In genomic region chr3:161422171-161422693, GRCh38 we compare ENCODE assay signal across 1 cellular context.
TF ChIP-seq lines count a peak whose summit lies in the region.

No MANE protein-coding gene starts in this region.

TF ChIP-seq in H1, 55 proteins besides CTCF, POLR2A, EP300 and RAD21 (continued from another document):
- TF ChIP-seq NANOG (IDR thresholded peaks at IDR 0.05; ENCODE audit: insufficient read depth, low read depth, low read length, poor library complexity, severe bottlenecking) (no peak), CHD1 (IDR thresholded peaks at IDR 0.05; ENCODE audit: low read depth, low read length) (no peak), BACH1 (IDR thresholded peaks at IDR 0.05; ENCODE audit: low read length) (no peak), TEAD4 (IDR thresholded peaks at IDR 0.05; ENCODE audit: low read depth, low read length) (no peak), SP2 (IDR thresholded peaks at IDR 0.05; ENCODE audit: low read length) (no peak), TAF7 (optimal IDR thresholded peaks at IDR 0.05; ENCODE audit: borderline replicate concordance, low read depth, low read length) (no peak), CBX8 (IDR thresholded peaks at IDR 0.05; ENCODE audit: borderline replicate concordance, low read depth, low read length) (no peak), EZH2 (IDR thresholded peaks at IDR 0.05; ENCODE audit: low read depth, low read length, severe bottlenecking) (no peak), KDM4A (IDR thresholded peaks at IDR 0.05; ENCODE audit: low read depth, low read length, severe bottlenecking) (no peak)
- TF ChIP-seq, protein P1, sequence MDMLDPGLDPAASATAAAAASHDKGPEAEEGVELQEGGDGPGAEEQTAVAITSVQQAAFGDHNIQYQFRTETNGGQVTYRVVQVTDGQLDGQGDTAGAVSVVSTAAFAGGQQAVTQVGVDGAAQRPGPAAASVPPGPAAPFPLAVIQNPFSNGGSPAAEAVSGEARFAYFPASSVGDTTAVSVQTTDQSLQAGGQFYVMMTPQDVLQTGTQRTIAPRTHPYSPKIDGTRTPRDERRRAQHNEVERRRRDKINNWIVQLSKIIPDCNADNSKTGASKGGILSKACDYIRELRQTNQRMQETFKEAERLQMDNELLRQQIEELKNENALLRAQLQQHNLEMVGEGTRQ (IDR thresholded peaks at IDR 0.05; ENCODE audit: low read length), result no peak
- TF ChIP-seq, protein P2, sequence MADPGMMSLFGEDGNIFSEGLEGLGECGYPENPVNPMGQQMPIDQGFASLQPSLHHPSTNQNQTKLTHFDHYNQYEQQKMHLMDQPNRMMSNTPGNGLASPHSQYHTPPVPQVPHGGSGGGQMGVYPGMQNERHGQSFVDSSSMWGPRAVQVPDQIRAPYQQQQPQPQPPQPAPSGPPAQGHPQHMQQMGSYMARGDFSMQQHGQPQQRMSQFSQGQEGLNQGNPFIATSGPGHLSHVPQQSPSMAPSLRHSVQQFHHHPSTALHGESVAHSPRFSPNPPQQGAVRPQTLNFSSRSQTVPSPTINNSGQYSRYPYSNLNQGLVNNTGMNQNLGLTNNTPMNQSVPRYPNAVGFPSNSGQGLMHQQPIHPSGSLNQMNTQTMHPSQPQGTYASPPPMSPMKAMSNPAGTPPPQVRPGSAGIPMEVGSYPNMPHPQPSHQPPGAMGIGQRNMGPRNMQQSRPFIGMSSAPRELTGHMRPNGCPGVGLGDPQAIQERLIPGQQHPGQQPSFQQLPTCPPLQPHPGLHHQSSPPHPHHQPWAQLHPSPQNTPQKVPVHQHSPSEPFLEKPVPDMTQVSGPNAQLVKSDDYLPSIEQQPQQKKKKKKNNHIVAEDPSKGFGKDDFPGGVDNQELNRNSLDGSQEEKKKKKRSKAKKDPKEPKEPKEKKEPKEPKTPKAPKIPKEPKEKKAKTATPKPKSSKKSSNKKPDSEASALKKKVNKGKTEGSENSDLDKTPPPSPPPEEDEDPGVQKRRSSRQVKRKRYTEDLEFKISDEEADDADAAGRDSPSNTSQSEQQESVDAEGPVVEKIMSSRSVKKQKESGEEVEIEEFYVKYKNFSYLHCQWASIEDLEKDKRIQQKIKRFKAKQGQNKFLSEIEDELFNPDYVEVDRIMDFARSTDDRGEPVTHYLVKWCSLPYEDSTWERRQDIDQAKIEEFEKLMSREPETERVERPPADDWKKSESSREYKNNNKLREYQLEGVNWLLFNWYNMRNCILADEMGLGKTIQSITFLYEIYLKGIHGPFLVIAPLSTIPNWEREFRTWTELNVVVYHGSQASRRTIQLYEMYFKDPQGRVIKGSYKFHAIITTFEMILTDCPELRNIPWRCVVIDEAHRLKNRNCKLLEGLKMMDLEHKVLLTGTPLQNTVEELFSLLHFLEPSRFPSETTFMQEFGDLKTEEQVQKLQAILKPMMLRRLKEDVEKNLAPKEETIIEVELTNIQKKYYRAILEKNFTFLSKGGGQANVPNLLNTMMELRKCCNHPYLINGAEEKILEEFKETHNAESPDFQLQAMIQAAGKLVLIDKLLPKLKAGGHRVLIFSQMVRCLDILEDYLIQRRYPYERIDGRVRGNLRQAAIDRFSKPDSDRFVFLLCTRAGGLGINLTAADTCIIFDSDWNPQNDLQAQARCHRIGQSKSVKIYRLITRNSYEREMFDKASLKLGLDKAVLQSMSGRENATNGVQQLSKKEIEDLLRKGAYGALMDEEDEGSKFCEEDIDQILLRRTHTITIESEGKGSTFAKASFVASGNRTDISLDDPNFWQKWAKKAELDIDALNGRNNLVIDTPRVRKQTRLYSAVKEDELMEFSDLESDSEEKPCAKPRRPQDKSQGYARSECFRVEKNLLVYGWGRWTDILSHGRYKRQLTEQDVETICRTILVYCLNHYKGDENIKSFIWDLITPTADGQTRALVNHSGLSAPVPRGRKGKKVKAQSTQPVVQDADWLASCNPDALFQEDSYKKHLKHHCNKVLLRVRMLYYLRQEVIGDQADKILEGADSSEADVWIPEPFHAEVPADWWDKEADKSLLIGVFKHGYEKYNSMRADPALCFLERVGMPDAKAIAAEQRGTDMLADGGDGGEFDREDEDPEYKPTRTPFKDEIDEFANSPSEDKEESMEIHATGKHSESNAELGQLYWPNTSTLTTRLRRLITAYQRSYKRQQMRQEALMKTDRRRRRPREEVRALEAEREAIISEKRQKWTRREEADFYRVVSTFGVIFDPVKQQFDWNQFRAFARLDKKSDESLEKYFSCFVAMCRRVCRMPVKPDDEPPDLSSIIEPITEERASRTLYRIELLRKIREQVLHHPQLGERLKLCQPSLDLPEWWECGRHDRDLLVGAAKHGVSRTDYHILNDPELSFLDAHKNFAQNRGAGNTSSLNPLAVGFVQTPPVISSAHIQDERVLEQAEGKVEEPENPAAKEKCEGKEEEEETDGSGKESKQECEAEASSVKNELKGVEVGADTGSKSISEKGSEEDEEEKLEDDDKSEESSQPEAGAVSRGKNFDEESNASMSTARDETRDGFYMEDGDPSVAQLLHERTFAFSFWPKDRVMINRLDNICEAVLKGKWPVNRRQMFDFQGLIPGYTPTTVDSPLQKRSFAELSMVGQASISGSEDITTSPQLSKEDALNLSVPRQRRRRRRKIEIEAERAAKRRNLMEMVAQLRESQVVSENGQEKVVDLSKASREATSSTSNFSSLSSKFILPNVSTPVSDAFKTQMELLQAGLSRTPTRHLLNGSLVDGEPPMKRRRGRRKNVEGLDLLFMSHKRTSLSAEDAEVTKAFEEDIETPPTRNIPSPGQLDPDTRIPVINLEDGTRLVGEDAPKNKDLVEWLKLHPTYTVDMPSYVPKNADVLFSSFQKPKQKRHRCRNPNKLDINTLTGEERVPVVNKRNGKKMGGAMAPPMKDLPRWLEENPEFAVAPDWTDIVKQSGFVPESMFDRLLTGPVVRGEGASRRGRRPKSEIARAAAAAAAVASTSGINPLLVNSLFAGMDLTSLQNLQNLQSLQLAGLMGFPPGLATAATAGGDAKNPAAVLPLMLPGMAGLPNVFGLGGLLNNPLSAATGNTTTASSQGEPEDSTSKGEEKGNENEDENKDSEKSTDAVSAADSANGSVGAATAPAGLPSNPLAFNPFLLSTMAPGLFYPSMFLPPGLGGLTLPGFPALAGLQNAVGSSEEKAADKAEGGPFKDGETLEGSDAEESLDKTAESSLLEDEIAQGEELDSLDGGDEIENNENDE (IDR thresholded peaks at IDR 0.05; ENCODE audit: insufficient replicate concordance, low read length), result no peak
